Comparison of ENCODE assay signal across 8 cellular contexts in the genomic region with DNA sequence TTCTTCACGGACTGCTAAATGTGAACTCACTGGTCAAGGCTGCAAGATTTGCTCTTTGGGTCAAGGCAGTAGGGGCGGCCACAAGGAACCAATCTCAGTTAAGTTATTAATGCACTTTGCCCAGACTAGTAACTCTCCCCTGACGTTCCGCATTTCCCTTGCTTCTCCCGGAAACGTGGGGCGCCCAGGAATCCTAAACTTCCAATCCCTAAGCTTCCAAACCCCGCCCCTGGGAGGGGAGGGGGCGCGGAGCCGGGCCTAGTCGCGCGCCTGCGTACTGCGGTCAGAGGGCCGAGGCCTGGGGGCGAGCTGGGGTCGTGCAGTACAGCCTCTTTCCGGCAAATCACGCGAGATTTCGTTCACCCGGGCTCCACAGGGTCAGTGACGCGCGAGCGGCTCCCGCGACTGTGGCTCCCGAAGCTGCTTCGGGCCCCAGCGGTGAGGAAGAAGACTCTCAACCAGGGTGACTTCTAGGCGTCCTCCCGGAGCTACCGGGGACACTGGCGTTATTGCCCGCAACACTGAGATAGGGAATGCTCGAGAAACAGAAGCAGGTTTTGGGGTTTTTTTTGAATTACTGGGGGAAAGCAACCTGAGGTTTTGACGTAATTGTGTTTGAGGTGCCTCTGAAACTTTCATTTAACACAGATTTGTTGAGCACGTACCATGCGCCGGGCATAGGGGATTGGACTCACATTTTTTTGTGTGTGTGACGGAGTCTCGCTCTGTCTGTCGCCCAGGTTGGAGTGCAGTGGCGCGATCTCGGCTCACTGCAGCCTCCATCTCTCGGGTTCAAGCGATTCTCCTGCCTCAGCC. TPM values are rescaled to one million over a fixed set of nuclear protein-coding genes. Genes with fewer than 3 reads are reported as not detected.
DNase-seq lines count a peak whose midpoint lies in the region; ATAC-seq and TF ChIP-seq lines count a peak whose summit lies in the region.

A gene (plus strand): TSS at position 265 of the 816 bp plus-strand sequence. CDS start 7,032 bp downstream, outside the sequence.

- DNase-seq in NCI-H146 treated with DMSO at 0.1 percent for 48 hours (lab: John Stamatoyannopoulos, UW; ENCODE audit: unreplicated experiment) (peak; percentile 59), T-helper 1 cell (peak; percentile 86 to 89 (median 88)), amniotic stem cell (lab: John Stamatoyannopoulos, UW) (peak; percentile 95), left cardiac atrium (peak; percentile 98), posterior vena cava (ENCODE audit: low spot score) (peak; percentile 98), upper lobe of left lung (peak; percentile 96 to 97)

- intact Hi-C loops in left cardiac atrium (cut with DNase I), result no loop called here
- intact Hi-C loops in posterior vena cava (cut with DNase I), result loop anchor here in 1 of 2 donors (10.0 kb wide), 1 partner anchor 127 kb away; no protein-coding TSS in a partner anchor

- no peaks in the 10 kb centered on the region for H3K9me3 ChIP-seq in upper lobe of left lung

- no peaks in the 10 kb centered on the region for H3K36me3 ChIP-seq in upper lobe of left lung

- H3K4me3 ChIP-seq in upper lobe of left lung, result peak within 1 kb of the TSS; percentile 29 to 61 (median 54)

- H3K4me1 ChIP-seq in upper lobe of left lung, result peaks cover 7 to 21% (median 8%) of the 10 kb centered on the region in 4 donors

- peak in 1 of 4 donors; percentile 52 for TF ChIP-seq EP300 in upper lobe of left lung (IDR thresholded peaks at IDR 0.05)

- no peaks in the 10 kb centered on the region for H3K27me3 ChIP-seq in upper lobe of left lung

- TF ChIP-seq CTCF in GM12872 (IDR thresholded peaks at IDR 0.05; ENCODE audit: insufficient read depth, low read depth, low read length) (peak; percentile 27; the same call in 1 of the 3 replicates), upper lobe of left lung (IDR thresholded peaks at IDR 0.05) (peak in 5 of 6 experiments; percentile 6 to 77 (median 48))

- peak in 3 of 4 donors; percentile 71 to 91 (median 88) for TF ChIP-seq POLR2A in upper lobe of left lung (IDR thresholded peaks at IDR 0.05)

- 2 to 4% methylated on average over 39 to 48 of the region's 51 CpGs for WGBS in upper lobe of left lung, 2 donors

- H3K27ac ChIP-seq in upper lobe of left lung, result peak within 1 kb of the TSS; percentile 84 to 94 (median 92)

- ATAC-seq in HG02852 (IDR thresholded peaks at IDR 0.05; ENCODE audit: unreplicated experiment) (peak; percentile 84), left cardiac atrium (peak; percentile 98 to 99), upper lobe of left lung (ENCODE audit: low FRiP score in 2 of 2) (peak; percentile 98 to 99)

RNA-seq across cellular contexts. Expression of the gene that starts here (rescaled TPM):
- total RNA-seq in left cardiac atrium (10 to 100 TPM; 26.9 to 31.6 TPM), posterior vena cava (1 to 10 TPM; 5.6 to 9.2 TPM), upper lobe of left lung (10 to 100 TPM in 3 of 6 donors, 1 to 10 TPM in 3; 4.3 to 15.0 (median 8.8) TPM)

Comparison
In these comparisons a context has a peak if more than half of its experiments do, and no peak if none do; other contexts are left out.
1. Peak in every context shown above with its lines: DNase-seq, ATAC-seq, H3K4me3 ChIP-seq and H3K27ac ChIP-seq.